1 cellular context compared by ENCODE assay signal in genomic region chr2:223993634-223994232, GRCh38.
TF ChIP-seq lines count a peak whose summit lies in the region.

No MANE protein-coding gene starts in this region.

TF ChIP-seq in H1, 55 proteins besides CTCF, POLR2A, EP300 and RAD21 (continued from another document):
- TF ChIP-seq TEAD4 (IDR thresholded peaks at IDR 0.05; ENCODE audit: low read depth, low read length) (no peak), RBBP5 (IDR thresholded peaks at IDR 0.05; ENCODE audit: borderline replicate concordance, low read depth, low read length) (no peak), ZNF274 (IDR thresholded peaks at IDR 0.05; ENCODE audit: borderline replicate concordance, extremely low read depth, low read length) (no peak), JUND (IDR thresholded peaks at IDR 0.05; ENCODE audit: low read length) (no peak), GTF2F1 (IDR thresholded peaks at IDR 0.05; ENCODE audit: borderline replicate concordance, low read depth, low read length) (no peak), EZH2 (IDR thresholded peaks at IDR 0.05; ENCODE audit: low read depth, low read length, severe bottlenecking) (no peak), SIN3A (conservative IDR thresholded peaks at IDR 0.05 in 1 of 2, IDR thresholded peaks at IDR 0.05 in 1 of 2; ENCODE audit: low read depth in 1 of 2, low read length in 2 of 2) (no peak), JUN (IDR thresholded peaks at IDR 0.05; ENCODE audit: low read depth, low read length) (no peak), FOSL1 (IDR thresholded peaks at IDR 0.05; ENCODE audit: insufficient read depth, low read depth, low read length) (no peak)
- TF ChIP-seq, protein P1, sequence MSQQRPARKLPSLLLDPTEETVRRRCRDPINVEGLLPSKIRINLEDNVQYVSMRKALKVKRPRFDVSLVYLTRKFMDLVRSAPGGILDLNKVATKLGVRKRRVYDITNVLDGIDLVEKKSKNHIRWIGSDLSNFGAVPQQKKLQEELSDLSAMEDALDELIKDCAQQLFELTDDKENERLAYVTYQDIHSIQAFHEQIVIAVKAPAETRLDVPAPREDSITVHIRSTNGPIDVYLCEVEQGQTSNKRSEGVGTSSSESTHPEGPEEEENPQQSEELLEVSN (IDR thresholded peaks at IDR 0.05): no peak
